In the genomic region with DNA sequence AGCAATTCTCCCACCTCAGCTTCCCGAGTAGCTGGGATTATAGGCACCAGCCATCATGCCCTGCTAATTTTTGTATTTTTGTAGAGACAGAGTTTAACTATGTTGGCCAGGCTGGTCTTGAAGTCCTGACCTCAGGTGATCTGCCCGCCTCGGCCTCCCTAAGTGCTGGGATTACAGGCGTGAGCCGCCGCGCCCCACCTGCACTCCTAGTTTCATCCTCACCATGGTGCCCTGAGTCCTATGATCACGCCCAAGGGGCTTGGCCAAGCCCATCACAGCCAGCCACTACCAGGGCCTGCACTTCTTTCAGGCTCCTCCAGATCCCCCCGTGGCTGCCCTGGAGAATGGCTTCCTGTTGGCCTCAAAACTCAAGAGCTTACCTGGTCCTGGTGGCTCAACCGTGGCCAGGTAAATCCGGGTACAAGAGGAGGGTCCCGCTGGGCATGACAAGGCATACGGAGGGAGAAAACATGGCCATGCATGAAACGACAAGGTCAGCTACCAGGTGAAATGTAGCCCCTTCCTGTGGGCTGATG, we compare ENCODE assay signal across 8 cellular contexts. TPM values are rescaled to one million over a fixed set of nuclear protein-coding genes. Genes with fewer than 3 reads are reported as not detected.
DNase-seq lines count a peak whose midpoint lies in the region; ATAC-seq and TF ChIP-seq lines count a peak whose summit lies in the region.
"Had no signal": no experiment of that assay in that cellular context is flagged by ENCODE, and none has a peak within 500 bp of the region (broad histone marks: within the 10 kb centered on the region; RNA-seq: fewer than 3 reads in every experiment).

No MANE protein-coding gene starts in this region.

- DNase-seq in H7 (peak; percentile 63), coronary artery (ENCODE audit: low spot score) (no peak), psoas muscle (no peak), OCI-M1 (lab: John Stamatoyannopoulos, UW) (no peak), NCI-H2196 (lab: John Stamatoyannopoulos, UW; ENCODE audit: unreplicated experiment) (no peak)
- DNase-seq: NK-92 treated with Interleukin-12 subunit alpha and Interleukin-12 subunit beta, amount 100 ng/mL, for 24 hours had no signal

- peaks cover 55% of the 10 kb centered on the region for H3K4me1 ChIP-seq in psoas muscle

- H3K4me3 ChIP-seq in H7 (ENCODE audit: insufficient read depth, low read depth, low read length) (no peak overlapping the region), coronary artery (peak overlapping the region; percentile 42), psoas muscle (peak overlapping the region; percentile 45)
- H3K4me3 ChIP-seq: skin epidermis had no signal

- H3K27ac ChIP-seq in coronary artery (peak overlapping the region; percentile 57 to 88), psoas muscle (peak overlapping the region; percentile 68)

- H3K36me3 ChIP-seq in H7 (replicated peaks; ENCODE audit: control insufficient read depth, insufficient read depth, low read length) (no peaks in the 10 kb centered on the region), psoas muscle (ENCODE audit: insufficient read depth in 1 of 2, low read depth in 1 of 2) (no peaks in the 10 kb centered on the region)

- H3K9me3 ChIP-seq in psoas muscle, result no peaks in the 10 kb centered on the region

- ATAC-seq in psoas muscle, result no peak
- ATAC-seq in GM19351 (IDR thresholded peaks at IDR 0.05; ENCODE audit: unreplicated experiment), result no peak

- intact Hi-C loops in psoas muscle (cut with DNase I), result loop anchor here in 1 of 2 donors (10.0 kb wide), 1 partner anchor 112 kb away; no protein-coding TSS in a partner anchor

- 49 to 66% (median 57%) methylated on average over 14 of the region's 14 CpGs for WGBS in psoas muscle, 3 donors

- no peaks in the 10 kb centered on the region for H3K27me3 ChIP-seq in H7 (ENCODE audit: control insufficient read depth, insufficient read depth, low read length)
- H3K27me3 ChIP-seq in psoas muscle (ENCODE audit: insufficient read depth in 3 of 3, low read length in 2 of 3), result no peaks in the 10 kb centered on the region

- no peak for TF ChIP-seq CTCF in coronary artery (IDR thresholded peaks at IDR 0.05)
- TF ChIP-seq CTCF in psoas muscle (IDR thresholded peaks at IDR 0.05), result no peak

RNA-seq across cellular contexts. Expression of a gene that starts 20.4 kb away (rescaled TPM):
- total RNA-seq in H7 (2014; rRNA removed; shearing (Covaris generic)), result 34.7 and 45.0 TPM in 2 replicates
- 1 to 10 TPM; 3.8 to 5.7 (median 4.5) TPM for total RNA-seq in psoas muscle
- polyA plus RNA-seq in psoas muscle, result 1 to 10 TPM; 3.0 to 8.2 (median 7.0) TPM

RNA-seq across cellular contexts. Expression of a gene that starts 22.6 kb away (rescaled TPM):
- 1.5 and 2.7 TPM in 2 replicates for total RNA-seq in H7 (2014; rRNA removed; shearing (Covaris generic))
- 1 to 10 TPM; 1.7 to 3.3 (median 2.4) TPM for total RNA-seq in psoas muscle
- 1 to 10 TPM in 2 of 3 donors, under 1 TPM in 1; 0.96 to 1.3 (median 1.0) TPM for polyA plus RNA-seq in psoas muscle

RNA-seq across cellular contexts. Expression of a gene that starts 51.4 kb away (rescaled TPM):
- total RNA-seq in H7 (2014; rRNA removed; shearing (Covaris generic)), result 0.07 TPM in 1 of 2 replicates, not detected in the other
- total RNA-seq in psoas muscle, result 100 to 1,000 TPM; 305 to 552 (median 476) TPM
- 100 to 1,000 TPM; 196 to 276 (median 206) TPM for polyA plus RNA-seq in psoas muscle

RNA-seq across cellular contexts. Expression of a gene that starts 57.9 kb away (rescaled TPM):
- total RNA-seq in H7 (2014; rRNA removed; shearing (Covaris generic)), result 92.3 and 115 TPM in 2 replicates
- 10 to 100 TPM; 60.5 to 84.2 (median 70.7) TPM for total RNA-seq in psoas muscle
- 100 to 1,000 TPM; 144 to 163 (median 160) TPM for polyA plus RNA-seq in psoas muscle

Comparison
In these comparisons a context has a peak if more than half of its experiments do, and no peak if none do; other contexts are left out.
1. RNA of a gene that starts 51.4 kb away (total RNA-seq): 305 to 552 TPM in psoas muscle; 0.07 TPM in H7; every median in the first group is over 100 times any median in the second.